In genomic region chr5:386432-387341, GRCh38 we compare ENCODE assay signal across 14 cellular contexts. TPM values are rescaled to one million over a fixed set of nuclear protein-coding genes. Genes with fewer than 3 reads are reported as not detected.
DNase-seq lines count a peak whose midpoint lies in the region; ATAC-seq, FAIRE-seq and TF ChIP-seq lines count a peak whose summit lies in the region.
"Had no signal": no experiment of that assay in that cellular context is flagged by ENCODE, and none has a peak within 500 bp of the region (broad histone marks: within the 10 kb centered on the region; RNA-seq: fewer than 3 reads in every experiment).

No MANE protein-coding gene starts in this region.

- FAIRE-seq in keratinocyte (lab: Jason Lieb, UNC) (no peak), GM19239 (lab: Jason Lieb, UNC) (no peak)
- FAIRE-seq: urothelium cell line had no signal

- H3K36me3 ChIP-seq in keratinocyte (ENCODE audit: control insufficient read depth in 2 of 2, extremely low read depth in 1 of 2, insufficient read depth in 2 of 2, low read length in 2 of 2) = no peaks in the 10 kb centered on the region
- H3K36me3 ChIP-seq in urinary bladder (ENCODE audit: insufficient read depth) = no peaks in the 10 kb centered on the region
- H3K36me3 ChIP-seq: HAP-1 had no signal

- no peak overlapping the region for H3K9ac ChIP-seq in keratinocyte (ENCODE audit: control insufficient read depth, extremely low read depth, insufficient read depth, low read length)
- H3K9ac ChIP-seq: BLaER1 treated with 17β-estradiol and CSF1 and Interleukin-3, amounts not matched to agents 10 nM and 100 nM had no signal

- 60% methylated on average over 18 of the region's 18 CpGs for WGBS in urinary bladder

- H3K9me3 ChIP-seq in keratinocyte (ENCODE audit: control insufficient read depth, low read depth, low read length) = no peaks in the 10 kb centered on the region

- H3K27me3 ChIP-seq in keratinocyte (ENCODE audit: control insufficient read depth, extremely low read depth, insufficient read depth, low read length) = peaks cover 9% of the 10 kb centered on the region

- intact Hi-C loops in Right ventricle myocardium superior (cut with DNase I) (no loop called here), cardiac septum (cut with DNase I) (no loop called here)

- peak overlapping the region; percentile 5 for H3K4me2 ChIP-seq in keratinocyte (ENCODE audit: control insufficient read depth, extremely low read depth, insufficient read depth, low read depth, low read length)

- no peak overlapping the region for H3K27ac ChIP-seq in keratinocyte (ENCODE audit: control insufficient read depth, insufficient read depth, low read length)
- peak overlapping the region; percentile 69 for H3K27ac ChIP-seq in urinary bladder (ENCODE audit: low read depth)
- H3K27ac ChIP-seq: BLaER1 treated with 17β-estradiol and CSF1 and Interleukin-3, amounts not matched to agents 10 nM and 100 nM had no signal

- H3K79me2 ChIP-seq in keratinocyte (ENCODE audit: control insufficient read depth, insufficient read depth, low read length) = no peaks in the 10 kb centered on the region

- H3K4me3 ChIP-seq in keratinocyte (ENCODE audit: control insufficient read depth in 2 of 3, extremely low read depth in 1 of 3, insufficient read depth in 2 of 3, low read depth in 1 of 3, low read length in 3 of 3) = no peak overlapping the region
- H3K4me3 ChIP-seq in urinary bladder (ENCODE audit: low read depth, low read length) = no peak overlapping the region
- H3K4me3 ChIP-seq: BLaER1 treated with 17β-estradiol and CSF1 and Interleukin-3, amounts not matched to agents 10 nM and 100 nM; HAP-1 had no signal

- no peak for ATAC-seq in Right ventricle myocardium superior (ENCODE audit: poor library complexity)
- ATAC-seq in HG02759 (IDR thresholded peaks at IDR 0.05; ENCODE audit: unreplicated experiment) = no peak
- ATAC-seq: T-cell had no signal

- no peak overlapping the region for H2AFZ ChIP-seq in keratinocyte (ENCODE audit: control insufficient read depth, low read length)

- dilution Hi-C loops in keratinocyte (cut with MboI; ENCODE audit: extremely low pct_ligation_motif_present, low sequenced_read_pairs) = no loop called here

- no peaks in the 10 kb centered on the region for H3K9me1 ChIP-seq in keratinocyte (ENCODE audit: control insufficient read depth, extremely low read depth, insufficient read depth, low read length)

- H3K4me1 ChIP-seq in keratinocyte (ENCODE audit: control insufficient read depth, extremely low read depth, insufficient read depth, low read length) (peaks cover 2% of the 10 kb centered on the region), urinary bladder (ENCODE audit: insufficient read depth) (no peaks in the 10 kb centered on the region)
- H3K4me1 ChIP-seq: HAP-1 had no signal

- TF ChIP-seq CTCF in keratinocyte (optimal IDR thresholded peaks at IDR 0.05 in 1 of 3, IDR thresholded peaks at IDR 0.05 in 1 of 3, conservative IDR thresholded peaks at IDR 0.05 in 1 of 3; ENCODE audit: extremely low read depth in 1 of 3, insufficient read depth in 2 of 3, low read length in 3 of 3) = no peak

- DNase-seq in Right ventricle myocardium superior = peak; percentile 36
- no peak for DNase-seq in cardiac septum (ENCODE audit: low spot score)
- DNase-seq in T1000 (lab: John Stamatoyannopoulos, UW) = peak; percentile 47
- DNase-seq in keratinocyte (ENCODE audit: low read depth, low spot score) = no peak
- no peak for DNase-seq in Kasumi-1 (lab: John Stamatoyannopoulos, UW)
- no peak for DNase-seq in GM19239 (ENCODE audit: insufficient read length, low spot score)
- DNase-seq: activated CD8-positive, alpha-beta memory T cell treated with anti-CD3 and anti-CD28 coated beads, Interleukin-2, amount 50 U/mL, for 48 hours; NCI-H774 had no signal

- H4K20me1 ChIP-seq in keratinocyte (ENCODE audit: control insufficient read depth, extremely low read depth, insufficient read depth, low read length) = no peaks in the 10 kb centered on the region

RNA-seq across cellular contexts. Expression of gene EXOC3, which starts 56.3 kb away (rescaled TPM):
- total RNA-seq in Right ventricle myocardium superior (46.4 TPM), cardiac septum (42.9 TPM), urinary bladder (31.7 TPM)
- polyA plus RNA-seq in keratinocyte (13.6 to 14.4 TPM (median 14.2 TPM) in 3 replicates), urinary bladder (61.4 TPM)
- 28.9 TPM for polyA plus RNA-seq in keratinocyte (2011; ENCODE audit: low read depth)
- polyA plus RNA-seq in keratinocyte (2011; cell fraction: cytosol; rRNA removed) = 11.4 and 14.7 TPM in 2 replicates
- 32.5 and 35.7 TPM in 2 replicates for polyA plus RNA-seq in keratinocyte (2011; cell fraction: nucleus; rRNA removed)
- 23.7 and 26.2 TPM in 2 replicates for polyA plus RNA-seq in keratinocyte (2012; ENCODE audit: low replicate concordance)
- polyA minus RNA-seq in keratinocyte = 14.0 to 18.2 TPM (median 17.5 TPM) in 3 replicates
- polyA minus RNA-seq in keratinocyte (2011; cell fraction: cytosol; rRNA and poly(A)+ RNA removed) = 11.7 TPM
- 12.8 and 18.8 TPM in 2 replicates for polyA minus RNA-seq in keratinocyte (2011; cell fraction: nucleus; rRNA and poly(A)+ RNA removed)

Comparison
In these comparisons a context has a peak if more than half of its experiments do, and no peak if none do; other contexts are left out.
1. DNase-seq: peak in Right ventricle myocardium superior (single experiment) and T1000 (single experiment); none in cardiac septum (single experiment), keratinocyte (single experiment), Kasumi-1 (0 of 2) and GM19239 (single experiment).